1 cellular context compared by ENCODE assay signal in genomic region chr9:113139225-113139829, GRCh38.
TF ChIP-seq lines count a peak whose summit lies in the region.

No MANE protein-coding gene starts in this region.

TF ChIP-seq in HepG2, 621 proteins besides CTCF, POLR2A, EP300 and RAD21 (continued from another document and continues in another):
- TF ChIP-seq, protein P1, sequence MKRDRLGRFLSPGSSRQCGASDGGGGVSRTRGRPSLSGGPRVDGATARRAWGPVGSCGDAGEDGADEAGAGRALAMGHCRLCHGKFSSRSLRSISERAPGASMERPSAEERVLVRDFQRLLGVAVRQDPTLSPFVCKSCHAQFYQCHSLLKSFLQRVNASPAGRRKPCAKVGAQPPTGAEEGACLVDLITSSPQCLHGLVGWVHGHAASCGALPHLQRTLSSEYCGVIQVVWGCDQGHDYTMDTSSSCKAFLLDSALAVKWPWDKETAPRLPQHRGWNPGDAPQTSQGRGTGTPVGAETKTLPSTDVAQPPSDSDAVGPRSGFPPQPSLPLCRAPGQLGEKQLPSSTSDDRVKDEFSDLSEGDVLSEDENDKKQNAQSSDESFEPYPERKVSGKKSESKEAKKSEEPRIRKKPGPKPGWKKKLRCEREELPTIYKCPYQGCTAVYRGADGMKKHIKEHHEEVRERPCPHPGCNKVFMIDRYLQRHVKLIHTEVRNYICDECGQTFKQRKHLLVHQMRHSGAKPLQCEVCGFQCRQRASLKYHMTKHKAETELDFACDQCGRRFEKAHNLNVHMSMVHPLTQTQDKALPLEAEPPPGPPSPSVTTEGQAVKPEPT (CRISPR knock-in tag; IDR thresholded peaks at IDR 0.05; ENCODE audit: low read depth) = no peak
- TF ChIP-seq ATF3 (CRISPR knock-in tag; IDR thresholded peaks at IDR 0.05) = 0 out of 2 replicates have a peak, but pooled peaks have one; percentile 31
- no peak for TF ChIP-seq ZKSCAN8 (CRISPR knock-in tag; IDR thresholded peaks at IDR 0.05; ENCODE audit: borderline replicate concordance)
- no peak for TF ChIP-seq MBD4 (IDR thresholded peaks at IDR 0.05; ENCODE audit: borderline replicate concordance, low read length)
- no peak for TF ChIP-seq FOXA1 (IDR thresholded peaks at IDR 0.05)
- TF ChIP-seq FOXA1 (CRISPR knock-in tag; IDR thresholded peaks at IDR 0.05) = peak; percentile 67
- 0 out of 2 replicates have a peak, but pooled peaks have one; percentile 37 for TF ChIP-seq ZNF746 (CRISPR knock-in tag; IDR thresholded peaks at IDR 0.05)
- TF ChIP-seq, protein P2, sequence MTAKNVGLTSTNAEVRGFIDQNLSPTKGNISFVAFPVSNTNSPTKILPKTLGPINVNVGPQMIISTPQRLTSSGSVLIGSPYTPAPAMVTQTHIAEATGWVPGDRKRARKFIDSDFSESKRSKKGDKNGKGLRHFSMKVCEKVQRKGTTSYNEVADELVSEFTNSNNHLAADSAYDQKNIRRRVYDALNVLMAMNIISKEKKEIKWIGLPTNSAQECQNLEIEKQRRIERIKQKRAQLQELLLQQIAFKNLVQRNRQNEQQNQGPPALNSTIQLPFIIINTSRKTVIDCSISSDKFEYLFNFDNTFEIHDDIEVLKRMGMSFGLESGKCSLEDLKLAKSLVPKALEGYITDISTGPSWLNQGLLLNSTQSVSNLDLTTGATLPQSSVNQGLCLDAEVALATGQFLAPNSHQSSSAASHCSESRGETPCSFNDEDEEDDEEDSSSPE (CRISPR knock-in tag; IDR thresholded peaks at IDR 0.05) = no peak
- no peak for TF ChIP-seq ZNF589 (CRISPR knock-in tag; conservative IDR thresholded peaks at IDR 0.05)
- no peak for TF ChIP-seq ZNF781 (CRISPR knock-in tag; IDR thresholded peaks at IDR 0.05; ENCODE audit: borderline replicate concordance, not compliant biosample characterization)
- peak in 1 of 2 experiments; percentile 38; a peak in 1 of 4 replicates for TF ChIP-seq KLF16 (CRISPR knock-in tag; IDR thresholded peaks at IDR 0.05)
- TF ChIP-seq, protein P3, sequence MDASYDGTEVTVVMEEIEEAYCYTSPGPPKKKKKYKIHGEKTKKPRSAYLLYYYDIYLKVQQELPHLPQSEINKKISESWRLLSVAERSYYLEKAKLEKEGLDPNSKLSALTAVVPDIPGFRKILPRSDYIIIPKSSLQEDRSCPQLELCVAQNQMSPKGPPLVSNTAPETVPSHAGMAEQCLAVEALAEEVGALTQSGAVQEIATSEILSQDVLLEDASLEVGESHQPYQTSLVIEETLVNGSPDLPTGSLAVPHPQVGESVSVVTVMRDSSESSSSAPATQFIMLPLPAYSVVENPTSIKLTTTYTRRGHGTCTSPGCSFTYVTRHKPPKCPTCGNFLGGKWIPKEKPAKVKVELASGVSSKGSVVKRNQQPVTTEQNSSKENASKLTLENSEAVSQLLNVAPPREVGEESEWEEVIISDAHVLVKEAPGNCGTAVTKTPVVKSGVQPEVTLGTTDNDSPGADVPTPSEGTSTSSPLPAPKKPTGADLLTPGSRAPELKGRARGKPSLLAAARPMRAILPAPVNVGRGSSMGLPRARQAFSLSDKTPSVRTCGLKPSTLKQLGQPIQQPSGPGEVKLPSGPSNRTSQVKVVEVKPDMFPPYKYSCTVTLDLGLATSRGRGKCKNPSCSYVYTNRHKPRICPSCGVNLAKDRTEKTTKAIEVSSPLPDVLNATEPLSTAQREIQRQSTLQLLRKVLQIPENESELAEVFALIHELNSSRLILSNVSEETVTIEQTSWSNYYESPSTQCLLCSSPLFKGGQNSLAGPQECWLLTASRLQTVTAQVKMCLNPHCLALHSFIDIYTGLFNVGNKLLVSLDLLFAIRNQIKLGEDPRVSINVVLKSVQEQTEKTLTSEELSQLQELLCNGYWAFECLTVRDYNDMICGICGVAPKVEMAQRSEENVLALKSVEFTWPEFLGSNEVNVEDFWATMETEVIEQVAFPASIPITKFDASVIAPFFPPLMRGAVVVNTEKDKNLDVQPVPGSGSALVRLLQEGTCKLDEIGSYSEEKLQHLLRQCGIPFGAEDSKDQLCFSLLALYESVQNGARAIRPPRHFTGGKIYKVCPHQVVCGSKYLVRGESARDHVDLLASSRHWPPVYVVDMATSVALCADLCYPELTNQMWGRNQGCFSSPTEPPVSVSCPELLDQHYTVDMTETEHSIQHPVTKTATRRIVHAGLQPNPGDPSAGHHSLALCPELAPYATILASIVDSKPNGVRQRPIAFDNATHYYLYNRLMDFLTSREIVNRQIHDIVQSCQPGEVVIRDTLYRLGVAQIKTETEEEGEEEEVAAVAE (CRISPR knock-in tag; IDR thresholded peaks at IDR 0.05; ENCODE audit: borderline replicate concordance) = peak; percentile 52; the same call in 1 of the 2 replicates
- TF ChIP-seq ISX (CRISPR knock-in tag; conservative IDR thresholded peaks at IDR 0.05) = no peak
- TF ChIP-seq, protein P4, sequence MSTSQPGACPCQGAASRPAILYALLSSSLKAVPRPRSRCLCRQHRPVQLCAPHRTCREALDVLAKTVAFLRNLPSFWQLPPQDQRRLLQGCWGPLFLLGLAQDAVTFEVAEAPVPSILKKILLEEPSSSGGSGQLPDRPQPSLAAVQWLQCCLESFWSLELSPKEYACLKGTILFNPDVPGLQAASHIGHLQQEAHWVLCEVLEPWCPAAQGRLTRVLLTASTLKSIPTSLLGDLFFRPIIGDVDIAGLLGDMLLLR (CRISPR knock-in tag; IDR thresholded peaks at IDR 0.05) = no peak
- TF ChIP-seq ZNF232 (CRISPR knock-in tag; IDR thresholded peaks at IDR 0.05; ENCODE audit: borderline replicate concordance) = no peak
- TF ChIP-seq, protein P5, sequence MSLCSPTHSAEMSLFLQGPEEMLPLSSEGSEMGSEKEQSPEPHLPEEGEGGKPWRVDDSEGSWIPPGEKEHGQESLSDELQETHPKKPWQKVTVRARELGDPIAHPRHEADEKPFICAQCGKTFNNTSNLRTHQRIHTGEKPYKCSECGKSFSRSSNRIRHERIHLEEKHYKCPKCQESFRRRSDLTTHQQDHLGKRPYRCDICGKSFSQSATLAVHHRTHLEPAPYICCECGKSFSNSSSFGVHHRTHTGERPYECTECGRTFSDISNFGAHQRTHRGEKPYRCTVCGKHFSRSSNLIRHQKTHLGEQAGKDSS (CRISPR knock-in tag; IDR thresholded peaks at IDR 0.05; ENCODE audit: borderline replicate concordance, low read depth) = peak; percentile 80; the same call in 1 of the 2 replicates
- no peak for TF ChIP-seq ZBTB49 (CRISPR knock-in tag; IDR thresholded peaks at IDR 0.05; ENCODE audit: borderline replicate concordance)
- no peak for TF ChIP-seq ZNF350 (CRISPR knock-in tag; IDR thresholded peaks at IDR 0.05; ENCODE audit: borderline replicate concordance, low read depth)
- TF ChIP-seq, protein P6, sequence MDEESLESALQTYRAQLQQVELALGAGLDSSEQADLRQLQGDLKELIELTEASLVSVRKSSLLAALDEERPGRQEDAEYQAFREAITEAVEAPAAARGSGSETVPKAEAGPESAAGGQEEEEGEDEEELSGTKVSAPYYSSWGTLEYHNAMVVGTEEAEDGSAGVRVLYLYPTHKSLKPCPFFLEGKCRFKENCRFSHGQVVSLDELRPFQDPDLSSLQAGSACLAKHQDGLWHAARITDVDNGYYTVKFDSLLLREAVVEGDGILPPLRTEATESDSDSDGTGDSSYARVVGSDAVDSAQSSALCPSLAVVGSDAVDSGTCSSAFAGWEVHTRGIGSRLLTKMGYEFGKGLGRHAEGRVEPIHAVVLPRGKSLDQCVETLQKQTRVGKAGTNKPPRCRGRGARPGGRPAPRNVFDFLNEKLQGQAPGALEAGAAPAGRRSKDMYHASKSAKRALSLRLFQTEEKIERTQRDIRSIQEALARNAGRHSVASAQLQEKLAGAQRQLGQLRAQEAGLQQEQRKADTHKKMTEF (CRISPR knock-in tag; IDR thresholded peaks at IDR 0.05) = peak; percentile 78
- TF ChIP-seq BRD4 (CRISPR knock-in tag; IDR thresholded peaks at IDR 0.05) = no peak
- TF ChIP-seq ZSCAN9 (CRISPR knock-in tag; IDR thresholded peaks at IDR 0.05; ENCODE audit: borderline replicate concordance) = peak; percentile 52; the same call in 1 of the 2 replicates
- TF ChIP-seq PAX8 (CRISPR knock-in tag; IDR thresholded peaks at IDR 0.05; ENCODE audit: borderline replicate concordance) = no peak
- no peak for TF ChIP-seq ZNF510 (CRISPR knock-in tag; IDR thresholded peaks at IDR 0.05; ENCODE audit: low read depth)
- no peak for TF ChIP-seq ZNF282 (IDR thresholded peaks at IDR 0.05; ENCODE audit: partially characterized antibody)
- no peak for TF ChIP-seq MNT (IDR thresholded peaks at IDR 0.05)
- no peak for TF ChIP-seq HNRNPK (IDR thresholded peaks at IDR 0.05; ENCODE audit: low read depth, low read length, poor library complexity, severe bottlenecking)
- TF ChIP-seq HNF1A (IDR thresholded peaks at IDR 0.05; ENCODE audit: low read depth) = no peak
- peak; percentile 61; the same call in 1 of the 2 replicates for TF ChIP-seq HNF1A (CRISPR knock-in tag; IDR thresholded peaks at IDR 0.05; ENCODE audit: borderline replicate concordance)
- peak; percentile 92 for TF ChIP-seq ZNF331 (CRISPR knock-in tag; IDR thresholded peaks at IDR 0.05)
- TF ChIP-seq AFF4 (CRISPR knock-in tag; IDR thresholded peaks at IDR 0.05) = no peak
- TF ChIP-seq THAP11 (CRISPR knock-in tag; IDR thresholded peaks at IDR 0.05) = 0 out of 2 replicates have a peak, but pooled peaks have one; percentile 52
